In the genomic region with DNA sequence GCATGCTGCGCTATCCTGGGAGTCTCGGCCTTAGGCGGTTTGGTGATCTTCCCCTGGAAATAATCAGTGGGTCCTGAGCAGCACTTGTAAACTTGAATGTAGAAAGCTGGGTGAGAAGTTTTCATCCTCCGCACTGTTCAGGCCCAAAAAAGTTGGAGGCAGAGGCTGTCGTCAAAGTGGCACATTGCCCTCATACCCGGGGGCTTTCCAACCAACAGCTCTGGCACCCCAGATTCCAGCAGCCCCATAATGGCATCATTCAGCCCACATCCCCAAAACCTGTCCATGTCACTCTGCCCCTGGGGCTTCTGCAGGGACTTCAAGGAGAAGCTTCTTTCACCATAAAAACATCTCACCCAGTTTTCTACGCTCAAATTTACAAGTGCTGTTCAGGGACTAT, we compare ENCODE assay signal across 15 cellular contexts.
"Had no signal": no experiment of that assay in that cellular context is flagged by ENCODE, and none has a peak within 500 bp of the region (broad histone marks: within the 10 kb centered on the region; RNA-seq: fewer than 3 reads in every experiment).

No MANE protein-coding gene starts in this region.

- H3K9me3 ChIP-seq: esophagus muscularis mucosa, psoas muscle, tibial artery had no signal

- H3K27ac ChIP-seq: neural progenitor cell, psoas muscle, tibial artery had no signal

- H3K36me3 ChIP-seq: esophagus muscularis mucosa, neural progenitor cell, tibial artery had no signal

- H3K4me3 Mint-ChIP-seq: activated naive CD8-positive, alpha-beta T cell; activated T-cell treated with anti-CD3 and anti-CD28 coated beads, Interleukin-2, amount 50 U/mL, for 72 hours; neural progenitor cell had no signal

- ATAC-seq: activated T-cell treated with anti-CD3 and anti-CD28 coated beads, Interleukin-2, amount 50 U/mL, for 72 hours had no signal

- H3K27me3 Mint-ChIP-seq: activated naive CD8-positive, alpha-beta T cell had no signal

- DNase-seq: activated CD4-positive, alpha-beta T cell treated with anti-CD3 and anti-CD28 coated beads for 1 hour; activated gamma-delta T cell treated with Interleukin-2 at 50 U/mL for 16 hours; activated T-cell treated with anti-CD3 and anti-CD28 coated beads, Interleukin-2, amount 50 U/mL, for 72 hours; amniotic stem cell; dermis blood vessel endothelial cell; effector memory CD4-positive, alpha-beta T cell; hippocampal formation; midbrain; stimulated activated CD8-positive, alpha-beta memory T cell treated with anti-CD3 and anti-CD28 coated beads, Interleukin-4, amount 100 ng/mL, for 48 hours; stimulated activated naive CD4-positive, alpha-beta T cell had no signal

- H3K9me3 Mint-ChIP-seq: activated T-cell treated with anti-CD3 and anti-CD28 coated beads, Interleukin-2, amount 50 U/mL, for 72 hours; neural progenitor cell had no signal

- H3K27me3 ChIP-seq: esophagus muscularis mucosa had no signal

- H3K27ac Mint-ChIP-seq: activated naive CD8-positive, alpha-beta T cell; activated T-cell treated with anti-CD3 and anti-CD28 coated beads, Interleukin-2, amount 50 U/mL, for 72 hours; neural progenitor cell had no signal

- H3K4me3 ChIP-seq: esophagus muscularis mucosa, neural progenitor cell, psoas muscle, tibial artery had no signal

- H3K36me3 Mint-ChIP-seq: activated naive CD8-positive, alpha-beta T cell; neural progenitor cell had no signal
